ENCODE assay signal across 8 cellular contexts in the genomic region with DNA sequence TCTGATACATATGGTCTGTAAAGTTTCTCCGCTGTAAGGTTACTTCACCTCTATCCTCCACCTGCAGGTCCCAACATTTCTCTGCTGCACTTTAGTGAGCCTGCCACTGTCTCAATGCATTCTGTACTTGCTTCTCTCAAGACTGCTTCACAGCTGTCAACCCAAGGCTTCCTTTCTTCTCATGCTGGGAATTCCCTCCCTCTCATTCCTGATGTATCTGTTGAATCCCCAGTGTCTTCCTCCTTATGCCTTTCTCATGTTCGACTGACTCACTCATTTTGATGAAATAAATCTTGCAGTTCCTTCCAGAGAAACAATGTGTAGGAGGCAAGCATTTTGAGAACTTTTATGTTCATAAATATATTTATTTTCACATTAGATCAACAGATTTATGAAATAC.
"Had no signal": no experiment of that assay in that cellular context is flagged by ENCODE, and none has a peak within 500 bp of the region (broad histone marks: within the 10 kb centered on the region; RNA-seq: fewer than 3 reads in every experiment).

No MANE protein-coding gene starts in this region.

- H3K27ac ChIP-seq: GM23248 had no signal

- H3K9me3 ChIP-seq: HAP-1 had no signal

- H3K4me3 ChIP-seq: GM23248, HAP-1, K562 had no signal

- H2AFZ ChIP-seq: GM23248 had no signal

- DNase-seq: GM23248, GOT3, H7, HFFc6, IMR-90, KG1 had no signal

- H3K36me3 ChIP-seq: HAP-1 had no signal

- H3K4me1 ChIP-seq: HAP-1 had no signal

- H3K9ac ChIP-seq: GM23248 had no signal
